In genomic region chr12:50924131-50924438, GRCh38 we compare ENCODE assay signal across 9 cellular contexts. TPM values are rescaled to one million over a fixed set of nuclear protein-coding genes. Genes with fewer than 3 reads are reported as not detected.
A peak's percentile ranks its signal among the peaks of the same experiment; 100 is the strongest.
DNase-seq lines count a peak whose midpoint lies in the region; ATAC-seq and TF ChIP-seq lines count a peak whose summit lies in the region.
"Had no signal": no experiment of that assay in that cellular context is flagged by ENCODE, and none has a peak within 500 bp of the region (broad histone marks: within the 10 kb centered on the region; RNA-seq: fewer than 3 reads in every experiment).

No MANE protein-coding gene starts in this region.

- H3K36me3 Mint-ChIP-seq in CD4-positive, CD25-positive, alpha-beta regulatory T cell, result no peaks in the 10 kb centered on the region
- no peaks in the 10 kb centered on the region for H3K36me3 Mint-ChIP-seq in neural progenitor cell

- peak overlapping the region; percentile 93 for H3K4me3 ChIP-seq in CD4-positive, CD25-positive, alpha-beta regulatory T cell (ENCODE audit: low read depth, low read length)
- H3K4me3 ChIP-seq in Jurkat, Clone E6-1 (ENCODE audit: low read length), result peak overlapping the region; percentile 47
- peak overlapping the region; percentile 91 to 99 for H3K4me3 ChIP-seq in duodenal mucosa (ENCODE audit: low read depth in 1 of 2, low read length in 2 of 2)
- H3K4me3 ChIP-seq in neural progenitor cell, result peak overlapping the region; percentile 4

- no peaks in the 10 kb centered on the region for H3K9me3 ChIP-seq in CD4-positive, CD25-positive, alpha-beta regulatory T cell (ENCODE audit: control insufficient read depth in 2 of 2, low read length in 2 of 2)
- H3K9me3 ChIP-seq in duodenal mucosa (ENCODE audit: control insufficient read depth in 1 of 2, low read length in 2 of 2) (no peaks in the 10 kb centered on the region), neural progenitor cell (ENCODE audit: low read depth) (no peaks in the 10 kb centered on the region)

- no peaks in the 10 kb centered on the region for H3K36me3 ChIP-seq in CD4-positive, CD25-positive, alpha-beta regulatory T cell (ENCODE audit: control insufficient read depth, insufficient read depth, low read length)
- H3K36me3 ChIP-seq in duodenal mucosa (ENCODE audit: control insufficient read depth in 1 of 2, insufficient read depth in 2 of 2, low read length in 2 of 2) (no peaks in the 10 kb centered on the region), neural progenitor cell (no peaks in the 10 kb centered on the region)

- no peak for TF ChIP-seq CTCF in neural progenitor cell (IDR thresholded peaks at IDR 0.05)

- H3K27ac Mint-ChIP-seq in CD4-positive, CD25-positive, alpha-beta regulatory T cell, result peak overlapping the region; percentile 27 to 96 (median 84)
- peak overlapping the region; percentile 6 for H3K27ac Mint-ChIP-seq in neural progenitor cell

- no peaks in the 10 kb centered on the region for H3K79me2 ChIP-seq in neural progenitor cell (ENCODE audit: low read depth)

- peak overlapping the region; percentile 63 for H3K4me2 ChIP-seq in neural progenitor cell

- H2AFZ ChIP-seq in neural progenitor cell (replicated peaks), result peak overlapping the region; percentile 70

- H3K4me3 Mint-ChIP-seq in CD4-positive, CD25-positive, alpha-beta regulatory T cell, result peak overlapping the region; percentile 87 to 98 (median 90)
- H3K4me3 Mint-ChIP-seq in neural progenitor cell, result peak overlapping the region; percentile 64

- peaks cover 0 to 3% (median 0%) of the 10 kb centered on the region in 7 donors for H3K9me3 Mint-ChIP-seq in CD4-positive, CD25-positive, alpha-beta regulatory T cell
- no peaks in the 10 kb centered on the region for H3K9me3 Mint-ChIP-seq in neural progenitor cell

- H3K27me3 Mint-ChIP-seq in CD4-positive, CD25-positive, alpha-beta regulatory T cell, result peaks cover 10% of the 10 kb centered on the region
- H3K27me3 Mint-ChIP-seq in neural progenitor cell (ENCODE audit: insufficient read depth, low read depth), result peaks cover 2% of the 10 kb centered on the region

- H3K9ac ChIP-seq in duodenal mucosa (ENCODE audit: low read depth in 1 of 2, low read length in 2 of 2) (peak overlapping the region; percentile 46 to 90), neural progenitor cell (no peak overlapping the region)

- H3K4me1 ChIP-seq in CD4-positive, CD25-positive, alpha-beta regulatory T cell (ENCODE audit: control insufficient read depth, insufficient read depth, low read length, poor library complexity, severe bottlenecking), result peaks cover 24% of the 10 kb centered on the region
- H3K4me1 ChIP-seq in duodenal mucosa (ENCODE audit: control insufficient read depth in 1 of 2, insufficient read depth in 2 of 2, low read length in 2 of 2) (peaks cover 12 to 35% of the 10 kb centered on the region in 2 donors), neural progenitor cell (peaks cover 50% of the 10 kb centered on the region)

- H4K20me1 ChIP-seq in neural progenitor cell (ENCODE audit: low read depth), result no peaks in the 10 kb centered on the region

- H3F3A ChIP-seq in neural progenitor cell (ENCODE audit: low read depth), result peaks cover 40% of the 10 kb centered on the region

- ATAC-seq in CD4-positive, CD25-positive, alpha-beta regulatory T cell (ENCODE audit: low read depth in 2 of 2), result no peak
- no peak for ATAC-seq in GM21723 (IDR thresholded peaks at IDR 0.05; ENCODE audit: unreplicated experiment)

- no peaks in the 10 kb centered on the region for H3K27me3 ChIP-seq in CD4-positive, CD25-positive, alpha-beta regulatory T cell (ENCODE audit: control insufficient read depth, insufficient read depth, low read length)
- H3K27me3 ChIP-seq in duodenal mucosa (ENCODE audit: control insufficient read depth in 1 of 2, insufficient read depth in 2 of 2, low read length in 2 of 2) (no peaks in the 10 kb centered on the region), neural progenitor cell (no peaks in the 10 kb centered on the region)

- peaks cover 12 to 55% (median 40%) of the 10 kb centered on the region in 4 donors for H3K4me1 Mint-ChIP-seq in CD4-positive, CD25-positive, alpha-beta regulatory T cell
- H3K4me1 Mint-ChIP-seq in neural progenitor cell, result peaks cover 36% of the 10 kb centered on the region

- H3K27ac ChIP-seq in CD4-positive, CD25-positive, alpha-beta regulatory T cell (ENCODE audit: insufficient read depth, low read length, poor library complexity, severe bottlenecking), result peak overlapping the region; percentile 61
- peak overlapping the region; percentile 59 for H3K27ac ChIP-seq in duodenal mucosa (ENCODE audit: low read depth, low read length)
- H3K27ac ChIP-seq in neural progenitor cell, result no peak overlapping the region

- no peak for DNase-seq in CD4-positive, CD25-positive, alpha-beta regulatory T cell
- DNase-seq in Jurkat, Clone E6-1 (ENCODE audit: low read depth, low spot score), result no peak
- DNase-seq in neural progenitor cell (ENCODE audit: low spot score) (no peak), NCI-H774 (lab: John Stamatoyannopoulos, UW) (no peak), RKO (ENCODE audit: low spot score) (no peak), A172 (ENCODE audit: low spot score) (no peak)

RNA-seq across cellular contexts. Expression of gene HIGD1C, which starts 28.3 kb away (rescaled TPM):
- total RNA-seq in CD4-positive, CD25-positive, alpha-beta regulatory T cell, result not detected
- polyA plus RNA-seq in CD4-positive, CD25-positive, alpha-beta regulatory T cell, result not detected
- not detected for polyA plus RNA-seq in Jurkat, Clone E6-1 (2012; ENCODE audit: insufficient read depth, insufficient read length)
- total RNA-seq in neural progenitor cell (ENCODE audit: low replicate concordance), result not detected in 2 replicates
- not detected in 2 replicates for total RNA-seq in A172 (2014; rRNA removed; shearing (Covaris generic))
- total RNA-seq: left cardiac atrium had no signal

Comparison
In these comparisons a context has a peak if more than half of its experiments do, and no peak if none do; other contexts are left out.
1. H3K4me3 ChIP-seq: peak in every context shown above with its lines; median percentile 95 in duodenal mucosa; 93 in CD4-positive, CD25-positive, alpha-beta regulatory T cell; 47 in Jurkat, Clone E6-1; 4 in neural progenitor cell.